ENCODE assay signal across 22 cellular contexts in the genomic region with DNA sequence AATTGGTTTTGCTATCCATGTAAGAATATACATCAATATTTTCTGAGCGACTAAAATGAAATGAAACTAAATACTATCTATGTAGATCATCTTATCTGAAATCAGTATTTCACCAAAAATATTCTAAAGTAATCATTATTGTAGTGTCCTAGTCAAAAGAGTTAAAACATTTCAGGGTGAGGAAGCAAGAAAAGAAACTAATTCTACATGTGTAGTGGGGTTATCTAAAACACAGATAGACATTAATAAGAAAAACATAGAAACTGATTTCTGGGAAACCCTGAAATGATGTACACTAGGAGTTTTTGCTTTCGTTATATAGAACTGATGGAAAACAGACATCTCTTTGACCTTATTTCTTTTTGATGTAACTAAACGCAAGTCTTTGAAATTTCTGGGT.
DNase-seq lines count a peak whose midpoint lies in the region; ATAC-seq, FAIRE-seq and TF ChIP-seq lines count a peak whose summit lies in the region.
"Had no signal": no experiment of that assay in that cellular context is flagged by ENCODE, and none has a peak within 500 bp of the region (broad histone marks: within the 10 kb centered on the region; RNA-seq: fewer than 3 reads in every experiment).

No MANE protein-coding gene starts in this region.

- intact Hi-C loops in CD4-positive, alpha-beta memory T cell (cut with micrococcal nuclease): no loop called here
- intact Hi-C loops in breast epithelium (cut with DNase I; ENCODE audit: low total_unique reads): no loop called here

- FAIRE-seq in GM12892 (lab: Jason Lieb, UNC): peak; percentile 48
- FAIRE-seq in GM19239 (lab: Jason Lieb, UNC): peak; percentile 8
- FAIRE-seq: A549, GM12878 had no signal

- peaks cover 6% of the 10 kb centered on the region for H3K36me3 Mint-ChIP-seq in central memory CD8-positive, alpha-beta T cell (ENCODE audit: insufficient read depth)
- H3K36me3 Mint-ChIP-seq in CD4-positive, alpha-beta memory T cell: peaks cover 36 to 57% of the 10 kb centered on the region in 2 donors

- H3K27me3 ChIP-seq in CD4-positive, alpha-beta memory T cell (ENCODE audit: insufficient read depth, low read length): no peaks in the 10 kb centered on the region
- H3K27me3 ChIP-seq in breast epithelium: no peaks in the 10 kb centered on the region
- H3K27me3 ChIP-seq: BLaER1 treated with 17β-estradiol and CSF1 and Interleukin-3, amounts not matched to agents 10 nM and 100 nM had no signal

- peak overlapping the region; percentile 33 for H3K27ac Mint-ChIP-seq in central memory CD8-positive, alpha-beta T cell (ENCODE audit: low read depth)
- peak overlapping the region in 1 of 7 donors; percentile 15 for H3K27ac Mint-ChIP-seq in CD4-positive, alpha-beta memory T cell
- H3K27ac Mint-ChIP-seq: B cell; CD4-positive, alpha-beta T cell; CD8-positive, alpha-beta memory T cell had no signal

- no peak overlapping the region for H3K4me3 Mint-ChIP-seq in central memory CD8-positive, alpha-beta T cell
- H3K4me3 Mint-ChIP-seq in CD4-positive, alpha-beta memory T cell: no peak overlapping the region
- H3K4me3 Mint-ChIP-seq: B cell; CD4-positive, alpha-beta T cell; CD8-positive, alpha-beta memory T cell had no signal

- no peak for DNase-seq in GM12892 (ENCODE audit: insufficient read length)
- no peak for DNase-seq in GM19239 (ENCODE audit: insufficient read length, low spot score)
- DNase-seq in central memory CD8-positive, alpha-beta T cell (ENCODE audit: low spot score in 2 of 2): no peak
- no peak for DNase-seq in CD4-positive, alpha-beta memory T cell
- DNase-seq in breast epithelium (ENCODE audit: low spot score in 2 of 2): no peak
- DNase-seq: AML-193; CD4-positive, alpha-beta T cell; CD8-positive, alpha-beta memory T cell; COR-L47; DMS 273 treated with DMSO at 0.1 percent for 48 hours; DMS153; DMS53; DMS79; DND-41; EL had no signal

- POLR2A ChIA-PET in CD4-positive, alpha-beta memory T cell (lab: Charles Lee; ENCODE audit: partially characterized antibody): no interaction called here

- no peaks in the 10 kb centered on the region for H3K9me3 ChIP-seq in CD4-positive, alpha-beta memory T cell (ENCODE audit: control insufficient read depth in 1 of 2, low read length in 2 of 2)
- H3K9me3 ChIP-seq in breast epithelium: no peaks in the 10 kb centered on the region
- H3K9me3 ChIP-seq: A549; BLaER1 treated with 17β-estradiol and CSF1 and Interleukin-3, amounts not matched to agents 10 nM and 100 nM had no signal

- no peaks in the 10 kb centered on the region for H3K4me1 Mint-ChIP-seq in central memory CD8-positive, alpha-beta T cell
- H3K4me1 Mint-ChIP-seq in CD4-positive, alpha-beta memory T cell: peaks cover 0 to 8% (median 3%) of the 10 kb centered on the region in 4 donors

- no peaks in the 10 kb centered on the region for H3K4me1 ChIP-seq in CD4-positive, alpha-beta memory T cell (ENCODE audit: insufficient read depth, low read length)
- H3K4me1 ChIP-seq in breast epithelium: no peaks in the 10 kb centered on the region
- H3K4me1 ChIP-seq: A549 had no signal

- CTCF ChIA-PET in CD4-positive, alpha-beta memory T cell (lab: Charles Lee; ENCODE audit: partially characterized antibody): no interaction called here

- ATAC-seq in central memory CD8-positive, alpha-beta T cell (replicated peaks; ENCODE audit: extremely low read depth, poor library complexity, severe bottlenecking): no peak
- ATAC-seq in GM21737 (IDR thresholded peaks at IDR 0.05; ENCODE audit: unreplicated experiment): no peak
- ATAC-seq: A549, GM12878 had no signal

- no peaks in the 10 kb centered on the region for H3K9me3 Mint-ChIP-seq in central memory CD8-positive, alpha-beta T cell
- H3K9me3 Mint-ChIP-seq in CD4-positive, alpha-beta memory T cell: peaks cover 0 to 5% (median 0%) of the 10 kb centered on the region in 8 donors
- H3K9me3 Mint-ChIP-seq: CD4-positive, alpha-beta T cell; CD8-positive, alpha-beta memory T cell had no signal

- no peaks in the 10 kb centered on the region for H3K36me3 ChIP-seq in CD4-positive, alpha-beta memory T cell (ENCODE audit: insufficient read depth, low read length)
- H3K36me3 ChIP-seq in breast epithelium: no peaks in the 10 kb centered on the region

- TF ChIP-seq POLR2A in GM12892 (IDR thresholded peaks at IDR 0.05; ENCODE audit: low read depth, low read length) (no peak), breast epithelium (IDR thresholded peaks at IDR 0.05) (no peak)

- H3K27ac ChIP-seq in CD4-positive, alpha-beta memory T cell (ENCODE audit: low read depth, low read length): no peak overlapping the region
- no peak overlapping the region for H3K27ac ChIP-seq in breast epithelium
- H3K27ac ChIP-seq: 22Rv1; A549; BLaER1 treated with 17β-estradiol and CSF1 and Interleukin-3, amounts not matched to agents 10 nM and 100 nM; C4-2B had no signal

- no peak overlapping the region for H3K4me3 ChIP-seq in CD4-positive, alpha-beta memory T cell (ENCODE audit: low read length in 2 of 2)
- H3K4me3 ChIP-seq in breast epithelium: no peak overlapping the region
- H3K4me3 ChIP-seq: A549; BLaER1 treated with 17β-estradiol and CSF1 and Interleukin-3, amounts not matched to agents 10 nM and 100 nM; GM12878 had no signal

- H3K27me3 Mint-ChIP-seq in central memory CD8-positive, alpha-beta T cell: no peaks in the 10 kb centered on the region
- H3K27me3 Mint-ChIP-seq in CD4-positive, alpha-beta memory T cell: no peaks in the 10 kb centered on the region
- H3K27me3 Mint-ChIP-seq: B cell; CD4-positive, alpha-beta T cell; CD8-positive, alpha-beta memory T cell had no signal

- TF ChIP-seq CTCF in breast epithelium (IDR thresholded peaks at IDR 0.05): no peak
